In genomic region chr11:17865765-17866428, GRCh38 we compare ENCODE assay signal across 23 cellular contexts.
DNase-seq lines count a peak whose midpoint lies in the region; ATAC-seq and TF ChIP-seq lines count a peak whose summit lies in the region.
"Had no signal": no experiment of that assay in that cellular context is flagged by ENCODE, and none has a peak within 500 bp of the region (broad histone marks: within the 10 kb centered on the region; RNA-seq: fewer than 3 reads in every experiment).

No MANE protein-coding gene starts in this region.

- intact Hi-C loops in left colon (cut with DNase I, micrococcal nuclease): no loop called here

- peak; percentile 63 for ATAC-seq in left colon
- ATAC-seq: activated T-cell treated with anti-CD3 and anti-CD28 coated beads, Interleukin-2, amount 50 U/mL, for 72 hours; effector memory CD8-positive, alpha-beta T cell; esophagus mucosa had no signal

- H3K36me3 ChIP-seq in WERI-Rb-1: no peaks in the 10 kb centered on the region; the same call in 1 of the 2 replicates
- H3K36me3 ChIP-seq: brain microvascular endothelial cell had no signal

- DNase-seq in DMS79 (lab: John Stamatoyannopoulos, UW) (peak; percentile 52), HT1080 (ENCODE audit: low read depth) (peak; percentile 58), cardiac fibroblast (ENCODE audit: low read depth in 2 of 2) (peak; percentile 8 to 21), left colon (no peak), WERI-Rb-1 (no peak), CD1c-positive myeloid dendritic cell (ENCODE audit: extremely low spot score) (no peak), NCI-H1092 (lab: John Stamatoyannopoulos, UW) (no peak)
- DNase-seq: activated CD4-positive, alpha-beta T cell treated with anti-CD3 and anti-CD28 coated beads, Interleukin-2, amount 10 ng/mL, durations not matched to agents 24 days and 14 days; activated naive CD4-positive, alpha-beta T cell treated with Interleukin-2 at 50 U/mL for 16 hours; activated T-cell treated with anti-CD3 and anti-CD28 coated beads, Interleukin-2, amount 50 U/mL, for 72 hours; brain microvascular endothelial cell; effector memory CD8-positive, alpha-beta T cell; MV-4-11; naive B cell; NCI-H748 treated with DMSO at 0.1 percent for 48 hours; nucleus accumbens; small intestine; stimulated activated CD4-positive, alpha-beta T cell treated with anti-CD3 and anti-CD28 coated beads, Interleukin-1b, Interleukin-23, amount 100 ng/mL, for 48 hours; substantia nigra had no signal

- H3K4me3 ChIP-seq in cardiac fibroblast (replicated peaks in 1 of 2; ENCODE audit: low read depth in 2 of 2, low read length in 2 of 2): no peak overlapping the region
- no peak overlapping the region for H3K4me3 ChIP-seq in WERI-Rb-1 (ENCODE audit: low read depth, low read length)

- H3K27ac ChIP-seq in WERI-Rb-1: no peak overlapping the region
- H3K27ac ChIP-seq: brain microvascular endothelial cell, KMS-11, RWPE1, VCaP had no signal

- H3K9me3 ChIP-seq in WERI-Rb-1 (ENCODE audit: severe bottlenecking): no peaks in the 10 kb centered on the region

- TF ChIP-seq CTCF in cardiac fibroblast (IDR thresholded peaks at IDR 0.05; ENCODE audit: low read depth, low read length): no peak
- TF ChIP-seq CTCF in WERI-Rb-1 (IDR thresholded peaks at IDR 0.05; ENCODE audit: low read depth, low read length): no peak

- no peaks in the 10 kb centered on the region for H3K27me3 ChIP-seq in WERI-Rb-1 (ENCODE audit: insufficient read depth, low read depth, severe bottlenecking)
- H3K27me3 ChIP-seq: brain microvascular endothelial cell had no signal

Comparison
In these comparisons a context has a peak if more than half of its experiments do, and no peak if none do; other contexts are left out.
1. DNase-seq: peak in DMS79 (single experiment), HT1080 (single experiment) and cardiac fibroblast (2 of 2); none in left colon (0 of 2), WERI-Rb-1 (single experiment), CD1c-positive myeloid dendritic cell (single experiment) and NCI-H1092 (single experiment).